Comparison of ENCODE assay signal across 11 cellular contexts in the genomic region with DNA sequence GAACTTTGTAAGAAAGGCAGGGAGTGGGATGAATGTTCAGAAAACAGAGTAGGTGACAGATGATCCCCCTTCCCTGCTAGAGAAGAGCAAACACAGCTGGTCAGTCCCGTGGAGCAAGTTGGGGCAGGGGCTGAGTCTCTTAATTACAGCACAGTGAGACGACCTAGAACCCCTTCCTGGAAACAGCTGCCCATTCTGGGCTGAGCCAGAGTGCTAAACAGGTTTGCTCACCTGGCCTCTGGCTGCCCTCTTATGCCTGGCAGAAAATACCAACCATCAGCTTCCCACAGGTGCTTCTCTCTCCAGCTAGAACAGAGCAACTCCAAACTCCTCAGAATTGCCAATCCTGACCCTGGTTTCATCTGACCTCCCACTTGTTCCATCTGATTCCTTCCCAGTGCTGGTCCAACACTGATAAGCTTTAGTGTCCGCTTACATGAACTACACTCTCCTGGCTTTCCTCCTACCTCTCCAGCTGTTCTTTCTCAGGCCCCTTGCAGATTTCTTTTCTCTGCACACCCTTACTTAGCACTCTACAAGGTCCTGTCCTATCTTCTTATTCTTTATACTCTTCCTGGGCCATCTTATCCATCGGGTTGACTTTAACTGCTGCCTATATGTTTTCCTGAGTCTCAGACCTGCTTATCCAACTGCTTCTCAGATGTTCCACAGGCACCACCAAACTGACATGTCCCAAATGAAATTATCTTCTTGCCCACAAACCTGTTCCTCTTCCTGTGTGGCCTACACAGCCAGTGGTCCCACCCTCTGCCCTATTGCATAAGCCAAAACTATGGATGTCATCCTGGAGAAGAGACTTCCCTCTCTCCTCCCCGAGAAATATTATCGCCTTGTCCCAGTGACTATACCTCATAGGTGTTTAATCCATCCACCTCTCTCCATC. TPM values are rescaled to one million over a fixed set of nuclear protein-coding genes. Genes with fewer than 3 reads are reported as not detected.
DNase-seq lines count a peak whose midpoint lies in the region; ATAC-seq and TF ChIP-seq lines count a peak whose summit lies in the region.
"Had no signal": no experiment of that assay in that cellular context is flagged by ENCODE, and none has a peak within 500 bp of the region (broad histone marks: within the 10 kb centered on the region; RNA-seq: fewer than 3 reads in every experiment).

No MANE protein-coding gene starts in this region.

- H3K4me2 ChIP-seq in KMS-11 (0 out of 2 replicates have a peak overlapping the region, but pooled peaks have one; percentile 47), PC-3 (ENCODE audit: low read length) (peak overlapping the region; percentile 80)

- no peak overlapping the region for H3K4me3 ChIP-seq in KMS-11 (IDR thresholded peaks at IDR 0.05; ENCODE audit: insufficient read depth, low read depth, low read length)
- H3K4me3 ChIP-seq in PC-3 (ENCODE audit: low read length) = peak overlapping the region; percentile 53; the same call in 1 of the 2 replicates
- H3K4me3 ChIP-seq: esophagus muscularis mucosa, SJCRH30 had no signal

- ATAC-seq in PC-3 (peak; percentile 31; the same call in 1 of the 2 replicates), memory B cell (ENCODE audit: low read depth) (no peak), GM18870 (IDR thresholded peaks at IDR 0.05; ENCODE audit: unreplicated experiment) (no peak), HG02840 (IDR thresholded peaks at IDR 0.05; ENCODE audit: low FRiP score, unreplicated experiment) (no peak)

- H3K9me2 ChIP-seq in PC-3 (replicated peaks; ENCODE audit: low read length) = no peaks in the 10 kb centered on the region

- H3K9me3 Mint-ChIP-seq in activated CD4-positive, alpha-beta memory T cell treated with anti-CD3 and anti-CD28 coated beads, Interleukin-2, amount 10 ng/mL, durations not matched to agents 7 days and 5 days = no peaks in the 10 kb centered on the region
- no peaks in the 10 kb centered on the region for H3K9me3 Mint-ChIP-seq in activated CD4-positive, alpha-beta memory T cell treated with anti-CD3 and anti-CD28 coated beads for 36 hours
- H3K9me3 Mint-ChIP-seq in memory B cell = no peaks in the 10 kb centered on the region

- intact Hi-C loops in activated CD4-positive, alpha-beta memory T cell treated with anti-CD3 and anti-CD28 coated beads for 36 hours (cut with micrococcal nuclease) = loop anchor here (2.0 kb wide), 1 partner anchor 25 kb away; no protein-coding TSS in a partner anchor
- intact Hi-C loops in PC-3 (cut with micrococcal nuclease) = loop anchor here (2.0 kb wide), 1 partner anchor 255 kb away; no protein-coding TSS in a partner anchor

- no peaks in the 10 kb centered on the region for H3K36me3 Mint-ChIP-seq in activated CD4-positive, alpha-beta memory T cell treated with anti-CD3 and anti-CD28 coated beads, Interleukin-2, amount 10 ng/mL, durations not matched to agents 7 days and 5 days (ENCODE audit: low read depth)
- H3K36me3 Mint-ChIP-seq in activated CD4-positive, alpha-beta memory T cell treated with anti-CD3 and anti-CD28 coated beads for 36 hours = no peaks in the 10 kb centered on the region
- H3K36me3 Mint-ChIP-seq in memory B cell = no peaks in the 10 kb centered on the region

- H3K27ac Mint-ChIP-seq in activated CD4-positive, alpha-beta memory T cell treated with anti-CD3 and anti-CD28 coated beads, Interleukin-2, amount 10 ng/mL, durations not matched to agents 7 days and 5 days = peak overlapping the region; percentile 8
- H3K27ac Mint-ChIP-seq in activated CD4-positive, alpha-beta memory T cell treated with anti-CD3 and anti-CD28 coated beads for 36 hours = no peak overlapping the region
- H3K27ac Mint-ChIP-seq in memory B cell = peak overlapping the region; percentile 62
- H3K27ac Mint-ChIP-seq: activated naive CD4-positive, alpha-beta T cell treated with anti-CD3 and anti-CD28 coated beads, Interleukin-2, amount 50 U/mL, for 24 hours had no signal

- POLR2A ChIA-PET in activated CD4-positive, alpha-beta memory T cell treated with anti-CD3 and anti-CD28 coated beads, Interleukin-2, amount 10 ng/mL, durations not matched to agents 7 days and 5 days (lab: Charles Lee) = interaction anchor here (0.7 to 7.5 kb wide), 14 partner anchors 8 to 264 kb away, joined by 3 to 96 read pairs (median 5); partner anchors contain the start of genes COL9A2 and SMAP2
- POLR2A ChIA-PET in activated CD4-positive, alpha-beta memory T cell treated with anti-CD3 and anti-CD28 coated beads for 36 hours (lab: Charles Lee) = interaction anchor here (1.1 to 2.5 kb wide), 4 partner anchors 178 to 197 kb away, joined by 3 to 9 read pairs (median 5); no protein-coding TSS in a partner anchor
- POLR2A ChIA-PET in PC-3 (lab: Charles Lee; ENCODE audit: unreplicated experiment) = no interaction called here

- no TSS peak for BruUV-seq in PC-3 (replicated peaks; lab: Mats Ljungman, UMichigan)

- H3K4me3 Mint-ChIP-seq in activated CD4-positive, alpha-beta memory T cell treated with anti-CD3 and anti-CD28 coated beads, Interleukin-2, amount 10 ng/mL, durations not matched to agents 7 days and 5 days = no peak overlapping the region
- H3K4me3 Mint-ChIP-seq in activated CD4-positive, alpha-beta memory T cell treated with anti-CD3 and anti-CD28 coated beads for 36 hours = no peak overlapping the region
- no peak overlapping the region for H3K4me3 Mint-ChIP-seq in memory B cell

- H3K27me3 ChIP-seq in KMS-11 (ENCODE audit: insufficient read depth, low read depth) (no peaks in the 10 kb centered on the region), PC-3 (ENCODE audit: low read length) (no peaks in the 10 kb centered on the region)

- H2AFZ ChIP-seq in KMS-11 (ENCODE audit: low read depth) (peak overlapping the region; percentile 39; the same call in 1 of the 2 replicates), PC-3 (ENCODE audit: low read length) (peak overlapping the region; percentile 83)

- H3K79me2 ChIP-seq in KMS-11 (ENCODE audit: insufficient read depth, low read depth) (no peaks in the 10 kb centered on the region), PC-3 (ENCODE audit: low read length) (no peaks in the 10 kb centered on the region)

- TF ChIP-seq CTCF in KMS-11 (conservative IDR thresholded peaks at IDR 0.05; ENCODE audit: low read depth, low read length) (no peak), PC-3 (conservative IDR thresholded peaks at IDR 0.05; ENCODE audit: low read depth, low read length) (no peak)

- H3K4me1 Mint-ChIP-seq in activated CD4-positive, alpha-beta memory T cell treated with anti-CD3 and anti-CD28 coated beads, Interleukin-2, amount 10 ng/mL, durations not matched to agents 7 days and 5 days = peaks cover 57% of the 10 kb centered on the region
- H3K4me1 Mint-ChIP-seq in activated CD4-positive, alpha-beta memory T cell treated with anti-CD3 and anti-CD28 coated beads for 36 hours (ENCODE audit: low read depth) = peaks cover 52% of the 10 kb centered on the region
- peaks cover 44% of the 10 kb centered on the region for H3K4me1 Mint-ChIP-seq in memory B cell

- H3K4me1 ChIP-seq in KMS-11 (ENCODE audit: low read depth, poor library complexity, severe bottlenecking) = peaks cover 10% of the 10 kb centered on the region
- peaks cover 9% of the 10 kb centered on the region; the same call in 1 of the 2 replicates for H3K4me1 ChIP-seq in PC-3 (ENCODE audit: insufficient read depth, low read length)
- H3K4me1 ChIP-seq: SJCRH30 had no signal

- no peak overlapping the region for H3K9ac ChIP-seq in KMS-11
- H3K9ac ChIP-seq in PC-3 (ENCODE audit: low read length) = no peak overlapping the region

- H3K9me3 ChIP-seq in PC-3 (ENCODE audit: low read length) = no peaks in the 10 kb centered on the region
- H3K9me3 ChIP-seq: esophagus muscularis mucosa had no signal

- CTCF ChIA-PET in activated CD4-positive, alpha-beta memory T cell treated with anti-CD3 and anti-CD28 coated beads, Interleukin-2, amount 10 ng/mL, durations not matched to agents 7 days and 5 days (lab: Charles Lee) = interaction anchor here (0.6 to 11.6 kb wide), 52 partner anchors 9 to 383 kb away, joined by 3 to 217 read pairs (median 5); partner anchors contain the start of genes COL9A2, RLF, SMAP2 and ZFP69B
- CTCF ChIA-PET in activated CD4-positive, alpha-beta memory T cell treated with anti-CD3 and anti-CD28 coated beads for 36 hours (lab: Charles Lee) = interaction anchor here (0.6 to 9.6 kb wide), 63 partner anchors 9 to 537 kb away, joined by 3 to 282 read pairs (median 5); partner anchors contain the start of genes COL9A2, EXO5 and SMAP2
- CTCF ChIA-PET in PC-3 (lab: Charles Lee) = interaction anchor here (0.5 to 1.9 kb wide), 9 partner anchors 42 to 261 kb away, joined by 3 to 34 read pairs (median 6); no protein-coding TSS in a partner anchor

- H4K20me1 ChIP-seq in KMS-11 (ENCODE audit: insufficient read depth) (no peaks in the 10 kb centered on the region), PC-3 (ENCODE audit: low read length) (no peaks in the 10 kb centered on the region)

- H3F3A ChIP-seq in PC-3 (ENCODE audit: low read length, unreplicated experiment) = no peaks in the 10 kb centered on the region

- H3K36me3 ChIP-seq in KMS-11 (ENCODE audit: insufficient read depth) (no peaks in the 10 kb centered on the region), PC-3 (ENCODE audit: low read depth, low read length) (no peaks in the 10 kb centered on the region)
- H3K36me3 ChIP-seq: esophagus muscularis mucosa, SJCRH30 had no signal

- DNase-seq in activated CD4-positive, alpha-beta memory T cell treated with anti-CD3 and anti-CD28 coated beads, Interleukin-2, amount 10 ng/mL, durations not matched to agents 7 days and 5 days = no peak
- no peak for DNase-seq in activated CD4-positive, alpha-beta memory T cell treated with anti-CD3 and anti-CD28 coated beads for 36 hours
- no peak for DNase-seq in PC-3
- no peak for DNase-seq in memory B cell (ENCODE audit: low spot score in 2 of 2)
- no peak for DNase-seq in NCI-H82 treated with DMSO at 0.1 percent for 48 hours (lab: John Stamatoyannopoulos, UW; ENCODE audit: unreplicated experiment)

- H3K27ac ChIP-seq in KMS-11 (no peak overlapping the region), PC-3 (ENCODE audit: low read length) (no peak overlapping the region)
- H3K27ac ChIP-seq: esophagus muscularis mucosa, SJCRH30 had no signal

- H3K27me3 Mint-ChIP-seq in activated CD4-positive, alpha-beta memory T cell treated with anti-CD3 and anti-CD28 coated beads, Interleukin-2, amount 10 ng/mL, durations not matched to agents 7 days and 5 days = no peaks in the 10 kb centered on the region
- no peaks in the 10 kb centered on the region for H3K27me3 Mint-ChIP-seq in activated CD4-positive, alpha-beta memory T cell treated with anti-CD3 and anti-CD28 coated beads for 36 hours
- no peaks in the 10 kb centered on the region for H3K27me3 Mint-ChIP-seq in memory B cell
- H3K27me3 Mint-ChIP-seq: activated naive CD4-positive, alpha-beta T cell treated with anti-CD3 and anti-CD28 coated beads, Interleukin-2, amount 50 U/mL, for 24 hours had no signal

RNA-seq across cellular contexts. Expression of gene COL9A2, which starts 22.6 kb away (rescaled TPM):
- total RNA-seq in activated CD4-positive, alpha-beta memory T cell treated with anti-CD3 and anti-CD28 coated beads, Interleukin-2, amount 10 ng/mL, durations not matched to agents 7 days and 5 days = 1 to 10 TPM; 7.2 to 8.2 TPM
- 10 to 100 TPM; 11.7 to 13.1 TPM for total RNA-seq in activated CD4-positive, alpha-beta memory T cell treated with anti-CD3 and anti-CD28 coated beads for 36 hours
- total RNA-seq in PC-3 (2014; rRNA removed) = 4.4 and 7.0 TPM in 2 replicates

RNA-seq across cellular contexts. Expression of gene SMAP2, which starts 33.9 kb away (rescaled TPM):
- 100 to 1,000 TPM; 172 to 173 TPM for total RNA-seq in activated CD4-positive, alpha-beta memory T cell treated with anti-CD3 and anti-CD28 coated beads, Interleukin-2, amount 10 ng/mL, durations not matched to agents 7 days and 5 days
- total RNA-seq in activated CD4-positive, alpha-beta memory T cell treated with anti-CD3 and anti-CD28 coated beads for 36 hours = 100 to 1,000 TPM; 250 to 254 TPM
- total RNA-seq in PC-3 (2014; rRNA removed) = 48.1 and 51.0 TPM in 2 replicates
